Comparison of ENCODE assay signal across 15 cellular contexts in genomic region chr9:77826621-77827020, GRCh38.
"Had no signal": no experiment of that assay in that cellular context is flagged by ENCODE, and none has a peak within 500 bp of the region (broad histone marks: within the 10 kb centered on the region; RNA-seq: fewer than 3 reads in every experiment).

No MANE protein-coding gene starts in this region.

- H3K36me3 ChIP-seq: upper lobe of right lung had no signal

- ATAC-seq: activated naive CD4-positive, alpha-beta T cell treated with anti-CD3 and anti-CD28 coated beads, Interleukin-2, amount 50 U/mL, for 72 hours; stimulated activated naive CD8-positive, alpha-beta T cell treated with anti-CD3 and anti-CD28 coated beads, Interleukin-15, Interleukin-2, amounts not matched to agents 100 U/mL and 50 U/mL, for 24 hours had no signal

- DNase-seq: activated CD4-positive, alpha-beta T cell treated with anti-CD3 and anti-CD28 coated beads, Interleukin-2, amount 50 U/mL, for 48 hours; activated CD4-positive, CD25-positive, alpha-beta regulatory T cell treated with anti-CD3 and anti-CD28 coated beads, Interleukin-2, amount 50 U/mL, for 72 hours; activated CD8-positive, alpha-beta memory T cell treated with anti-CD3 and anti-CD28 coated beads, Interleukin-2, amount 10 ng/mL, durations not matched to agents 7 days and 5 days; activated effector memory CD4-positive, alpha-beta T cell treated with Interleukin-2 at 50 U/mL for 16 hours; activated T-cell treated with anti-CD3 and anti-CD28 coated beads, Interleukin-2, amount 50 U/mL, for 24 hours; amniotic stem cell; dorsolateral prefrontal cortex; foreskin fibroblast; immature natural killer cell; mammary epithelial cell; stimulated activated CD4-positive, alpha-beta T cell treated with anti-CD3 and anti-CD28 coated beads, Interleukin-2, amount 100 ng/mL, for 48 hours; stimulated activated CD8-positive, alpha-beta memory T cell treated with anti-CD3 and anti-CD28 coated beads, Interleukin-4, amount 100 ng/mL, for 48 hours; stimulated activated naive CD8-positive, alpha-beta T cell treated with anti-CD3 and anti-CD28 coated beads, Interleukin-15, Interleukin-2, amounts not matched to agents 100 U/mL and 50 U/mL, for 24 hours; upper lobe of right lung had no signal

- H3K4me3 ChIP-seq: dorsolateral prefrontal cortex, upper lobe of right lung had no signal

- H3K9me3 ChIP-seq: upper lobe of right lung had no signal

- H3K27ac ChIP-seq: upper lobe of right lung had no signal
